ENCODE assay signal across 21 cellular contexts in genomic region chr20:10507052-10507451, GRCh38.
DNase-seq lines count a peak whose midpoint lies in the region; ATAC-seq and TF ChIP-seq lines count a peak whose summit lies in the region.
"Had no signal": no experiment of that assay in that cellular context is flagged by ENCODE, and none has a peak within 500 bp of the region (broad histone marks: within the 10 kb centered on the region; RNA-seq: fewer than 3 reads in every experiment).

No MANE protein-coding gene starts in this region.

- intact Hi-C loops in mucosa of descending colon (cut with DNase I, micrococcal nuclease), result no loop called here
- intact Hi-C loops in transverse colon (cut with DNase I; ENCODE audit: low total_unique reads), result no loop called here
- intact Hi-C loops in thyroid gland (cut with DNase I), result no loop called here

- DNase-seq in DMS79 treated with DMSO at 0.1 percent for 48 hours (lab: John Stamatoyannopoulos, UW) (peak; percentile 37), T-helper 17 cell (no peak), mucosa of descending colon (no peak), transverse colon (no peak), thyroid gland (no peak), amygdala (lab: John Stamatoyannopoulos, UW) (no peak), HCEC 1CT (no peak)
- DNase-seq: activated CD4-positive, alpha-beta T cell treated with anti-CD3 and anti-CD28 coated beads for 4 hours; activated naive CD4-positive, alpha-beta T cell; activated T-cell treated with anti-CD3 and anti-CD28 coated beads, Interleukin-2, amount 50 U/mL, for 24 hours; amniotic stem cell; CD8-positive, alpha-beta memory T cell; DMS153; Karpas-422; NCI-H1092 treated with DMSO at 0.1 percent for 48 hours; NCI-H1930; NCI-H774; SK-N-SH; T-helper 2 cell had no signal

- H3K4me3 ChIP-seq in mucosa of descending colon (no peak overlapping the region), transverse colon (no peak overlapping the region), thyroid gland (replicated peaks in 1 of 3) (no peak overlapping the region)
- H3K4me3 ChIP-seq: GM23338 had no signal

- WGBS in transverse colon (ENCODE audit: low coverage in 1 of 2), 2 donors, result 63 to 71% methylated on average over 3 to 4 of the region's 4 CpGs
- 88% methylated on average over 4 of the region's 4 CpGs for WGBS in thyroid gland, 2 donors

- H3K36me3 Mint-ChIP-seq in T-helper 17 cell (ENCODE audit: low read depth), result no peaks in the 10 kb centered on the region

- H3K4me1 ChIP-seq in mucosa of descending colon (ENCODE audit: low read depth), result peaks cover 22% of the 10 kb centered on the region
- peaks cover 37 to 59% (median 46%) of the 10 kb centered on the region in 4 donors for H3K4me1 ChIP-seq in transverse colon
- peaks cover 23 to 58% of the 10 kb centered on the region in 2 donors for H3K4me1 ChIP-seq in thyroid gland

- in situ Hi-C loops in transverse colon (cut with MboI; ENCODE audit: low pct_ligation_motif_present in 1 of 4, low pct_unique_long_range_greater_than_20kb in 1 of 4, low sequenced_read_pairs in 3 of 4), result no loop called here

- H3K36me3 ChIP-seq in mucosa of descending colon (ENCODE audit: low read depth) (no peaks in the 10 kb centered on the region), transverse colon (no peaks in the 10 kb centered on the region), thyroid gland (no peaks in the 10 kb centered on the region)

- H3K27ac Mint-ChIP-seq in T-helper 17 cell, result peak overlapping the region; percentile 53
- H3K27ac Mint-ChIP-seq: activated T-cell treated with anti-CD3 and anti-CD28 coated beads, Interleukin-2, amount 50 U/mL, for 24 hours; GM23338 had no signal

- TF ChIP-seq POLR2A in transverse colon (IDR thresholded peaks at IDR 0.05) (no peak), thyroid gland (IDR thresholded peaks at IDR 0.05) (no peak)

- no peak for ATAC-seq in T-helper 17 cell
- peak; percentile 42 for ATAC-seq in mucosa of descending colon
- ATAC-seq: GM23338 had no signal

- no peak for TF ChIP-seq EP300 in transverse colon (IDR thresholded peaks at IDR 0.05; ENCODE audit: low read depth)

- no peak overlapping the region for H3K4me3 Mint-ChIP-seq in T-helper 17 cell
- H3K4me3 Mint-ChIP-seq: activated T-cell treated with anti-CD3 and anti-CD28 coated beads, Interleukin-2, amount 50 U/mL, for 24 hours; CD8-positive, alpha-beta memory T cell; GM23338 had no signal

- no peaks in the 10 kb centered on the region for H3K27me3 Mint-ChIP-seq in T-helper 17 cell
- H3K27me3 Mint-ChIP-seq: activated T-cell treated with anti-CD3 and anti-CD28 coated beads, Interleukin-2, amount 50 U/mL, for 24 hours; CD8-positive, alpha-beta memory T cell had no signal

- H3K9me3 ChIP-seq in T-helper 17 cell (ENCODE audit: control insufficient read depth, low read length, poor library complexity, severe bottlenecking), result no peaks in the 10 kb centered on the region
- no peaks in the 10 kb centered on the region for H3K9me3 ChIP-seq in mucosa of descending colon
- no peaks in the 10 kb centered on the region for H3K9me3 ChIP-seq in transverse colon
- H3K9me3 ChIP-seq in thyroid gland, result no peaks in the 10 kb centered on the region
- H3K9me3 ChIP-seq: SK-N-SH had no signal

- TF ChIP-seq CTCF in mucosa of descending colon (IDR thresholded peaks at IDR 0.05) (no peak), transverse colon (IDR thresholded peaks at IDR 0.05) (no peak), thyroid gland (IDR thresholded peaks at IDR 0.05) (no peak)

- no peaks in the 10 kb centered on the region for H3K27me3 ChIP-seq in transverse colon
- no peaks in the 10 kb centered on the region for H3K27me3 ChIP-seq in thyroid gland

- H3K4me1 Mint-ChIP-seq in T-helper 17 cell, result peaks cover 33% of the 10 kb centered on the region

- H3K27ac ChIP-seq in transverse colon, result peak overlapping the region; percentile 71 to 87 (median 79)
- peak overlapping the region in 1 of 3 donors; percentile 2 for H3K27ac ChIP-seq in thyroid gland
- H3K27ac ChIP-seq: RWPE1 had no signal
